In genomic region chr1:26110731-26111529, GRCh38 we compare ENCODE assay signal across 8 cellular contexts. TPM values are rescaled to one million over a fixed set of nuclear protein-coding genes. Genes with fewer than 3 reads are reported as not detected.
DNase-seq lines count a peak whose midpoint lies in the region; ATAC-seq and TF ChIP-seq lines count a peak whose summit lies in the region.

No MANE protein-coding gene starts in this region.

- TF ChIP-seq POLR2A in upper lobe of left lung (IDR thresholded peaks at IDR 0.05): peak in 2 of 4 donors; percentile 10 to 28

- H2BK5ac ChIP-seq in trophoblast cell (ENCODE audit: low read depth, low read length, poor library complexity): peak overlapping the region; percentile 53

- intact Hi-C loops in cardiac septum (cut with DNase I): loop anchor here (1.0 to 5.0 kb wide), 3 partner anchors 49 to 124 kb away; partner anchors contain the start of gene CEP85

- H3K4me1 ChIP-seq in trophoblast cell (ENCODE audit: control insufficient read depth in 1 of 2, insufficient read depth in 2 of 2, low read length in 2 of 2): peaks cover 3 to 5% of the 10 kb centered on the region in 2 experiments
- H3K4me1 ChIP-seq in upper lobe of left lung: peaks cover 25 to 40% (median 30%) of the 10 kb centered on the region in 4 donors

- H3K9me3 Mint-ChIP-seq in activated naive CD8-positive, alpha-beta T cell treated with anti-CD3 and anti-CD28 coated beads for 36 hours: no peaks in the 10 kb centered on the region

- peak overlapping the region; percentile 64 for H2BK120ac ChIP-seq in trophoblast cell (ENCODE audit: insufficient read depth, low read length, poor library complexity)

- H3K4me2 ChIP-seq in trophoblast cell (ENCODE audit: low read length): peak overlapping the region; percentile 89

- ATAC-seq in GM21786 (IDR thresholded peaks at IDR 0.05; ENCODE audit: unreplicated experiment) (peak; percentile 39), upper lobe of left lung (ENCODE audit: low FRiP score in 2 of 2) (peak; percentile 83 to 87)

- H3K4me3 Mint-ChIP-seq in activated naive CD8-positive, alpha-beta T cell treated with anti-CD3 and anti-CD28 coated beads for 36 hours: peak overlapping the region; percentile 86

- peaks cover 9% of the 10 kb centered on the region for H3K79me1 ChIP-seq in trophoblast cell (ENCODE audit: low read length)

- H3K14ac ChIP-seq in trophoblast cell (ENCODE audit: low read length): peak overlapping the region; percentile 90

- TF ChIP-seq CTCF in upper lobe of left lung (IDR thresholded peaks at IDR 0.05): peak in 2 of 6 experiments; percentile 5 to 16

- H3K9ac ChIP-seq in trophoblast cell (ENCODE audit: low read length): peak overlapping the region; percentile 91

- H4K8ac ChIP-seq in trophoblast cell (ENCODE audit: low read depth, low read length): peak overlapping the region; percentile 91

- peaks cover 5% of the 10 kb centered on the region for H3K79me2 ChIP-seq in trophoblast cell (ENCODE audit: control insufficient read depth, insufficient read depth, low read length, poor library complexity)

- TF ChIP-seq EP300 in upper lobe of left lung (IDR thresholded peaks at IDR 0.05): no peak

- WGBS in trophoblast cell (ENCODE audit: extremely low coverage, insufficient coverage, insufficient read length): no CpG with 5 or more reads among the region's 85 CpGs
- WGBS in upper lobe of left lung, 2 donors: 0 to 1% methylated on average over 9 to 14 of the region's 85 CpGs

- H3K27ac ChIP-seq in trophoblast cell (ENCODE audit: low read depth, low read length) (peak overlapping the region; percentile 88), upper lobe of left lung (peak overlapping the region; percentile 91 to 97 (median 94))

- no peak overlapping the region for H2BK12ac ChIP-seq in trophoblast cell (ENCODE audit: low read length)

- H3K27ac Mint-ChIP-seq in activated naive CD8-positive, alpha-beta T cell treated with anti-CD3 and anti-CD28 coated beads for 36 hours: peak overlapping the region; percentile 80

- peaks cover 2% of the 10 kb centered on the region for H3K9me3 ChIP-seq in trophoblast cell (ENCODE audit: insufficient read depth, low read depth, low read length)
- no peaks in the 10 kb centered on the region for H3K9me3 ChIP-seq in upper lobe of left lung

- no peaks in the 10 kb centered on the region for H3K27me3 Mint-ChIP-seq in activated naive CD8-positive, alpha-beta T cell treated with anti-CD3 and anti-CD28 coated beads for 36 hours

- peak; percentile 72 for DNase-seq in ELR (ENCODE audit: low read depth)
- peak; percentile 58 for DNase-seq in LHCN-M2 (ENCODE audit: low read depth)
- peak; percentile 75 for DNase-seq in SKM-1 (lab: John Stamatoyannopoulos, UW; ENCODE audit: unreplicated experiment)
- peak; percentile 80 for DNase-seq in activated naive CD8-positive, alpha-beta T cell treated with anti-CD3 and anti-CD28 coated beads for 36 hours
- DNase-seq in cardiac septum (ENCODE audit: low spot score): peak; percentile 88
- DNase-seq in trophoblast cell: peak; percentile 34 to 65
- peak; percentile 81 to 95 for DNase-seq in upper lobe of left lung

- H2AK5ac ChIP-seq in trophoblast cell (ENCODE audit: low read length): no peak overlapping the region

- H3K36me3 Mint-ChIP-seq in activated naive CD8-positive, alpha-beta T cell treated with anti-CD3 and anti-CD28 coated beads for 36 hours: peaks cover 3% of the 10 kb centered on the region

- H3K4me1 Mint-ChIP-seq in activated naive CD8-positive, alpha-beta T cell treated with anti-CD3 and anti-CD28 coated beads for 36 hours: peaks cover 23% of the 10 kb centered on the region

- H3K18ac ChIP-seq in trophoblast cell (ENCODE audit: low read length): peak overlapping the region; percentile 88

- H4K91ac ChIP-seq in trophoblast cell (ENCODE audit: low read depth, low read length): peak overlapping the region; percentile 85

- no peak overlapping the region for H3K23ac ChIP-seq in trophoblast cell (ENCODE audit: low read length)

- H4K12ac ChIP-seq in trophoblast cell (ENCODE audit: low read depth, low read length): peak overlapping the region; percentile 85

- H2AFZ ChIP-seq in trophoblast cell (ENCODE audit: insufficient read depth, low read length, poor library complexity): peak overlapping the region; percentile 85

- no peak overlapping the region for H3K4ac ChIP-seq in trophoblast cell (ENCODE audit: low read depth, low read length)

- H3K4me3 ChIP-seq in trophoblast cell (ENCODE audit: low read depth, low read length) (peak overlapping the region; percentile 95), upper lobe of left lung (peak overlapping the region; percentile 73 to 98 (median 96))

- H3K36me3 ChIP-seq in trophoblast cell (ENCODE audit: control insufficient read depth in 1 of 2, insufficient read depth in 2 of 2, low read length in 2 of 2): peaks cover 0 to 2% of the 10 kb centered on the region in 2 experiments
- H3K36me3 ChIP-seq in upper lobe of left lung: peaks cover 0 to 2% (median 0%) of the 10 kb centered on the region in 4 donors

- H3K27me3 ChIP-seq in trophoblast cell (ENCODE audit: insufficient read depth, low read length) (no peaks in the 10 kb centered on the region), upper lobe of left lung (no peaks in the 10 kb centered on the region)

RNA-seq across cellular contexts. Expression of gene PDIK1L, which starts 0.7 kb away (rescaled TPM):
- total RNA-seq in LHCN-M2 (2014; rRNA removed): 2.9 and 3.0 TPM in 2 replicates
- 0.57 TPM for polyA plus RNA-seq in LHCN-M2 (2012)
- 10 to 100 TPM; 16.3 to 17.3 TPM for total RNA-seq in activated naive CD8-positive, alpha-beta T cell treated with anti-CD3 and anti-CD28 coated beads for 36 hours
- total RNA-seq in cardiac septum: 3.5 TPM
- 1.3 and 1.7 TPM in 2 replicates for polyA plus RNA-seq in trophoblast cell (2013)
- total RNA-seq in upper lobe of left lung: 10 to 100 TPM in 2 of 6 donors, 1 to 10 TPM in 4; 1.7 to 12.0 (median 8.8) TPM

RNA-seq across cellular contexts. Expression of gene TRIM63, which starts 43.5 kb away (rescaled TPM):
- not detected in 2 replicates for total RNA-seq in LHCN-M2 (2014; rRNA removed)
- 0.10 TPM for polyA plus RNA-seq in LHCN-M2 (2012)
- total RNA-seq in activated naive CD8-positive, alpha-beta T cell treated with anti-CD3 and anti-CD28 coated beads for 36 hours: not detected
- 123 TPM for total RNA-seq in cardiac septum
- 0.44 and 0.53 TPM in 2 replicates for polyA plus RNA-seq in trophoblast cell (2013)
- under 1 TPM in 3 of 6 donors, not detected in 3; 0.26 to 0.61 (median 0.34) TPM for total RNA-seq in upper lobe of left lung

RNA-seq across cellular contexts. Expression of gene FAM110D, which starts 47.9 kb away (rescaled TPM):
- total RNA-seq in LHCN-M2 (2014; rRNA removed) (not detected in 2 replicates), cardiac septum (3.8 TPM), upper lobe of left lung (1 to 10 TPM; 1.0 to 6.7 (median 4.7) TPM)
- polyA plus RNA-seq in LHCN-M2 (2012): 0.01 TPM
- total RNA-seq in activated naive CD8-positive, alpha-beta T cell treated with anti-CD3 and anti-CD28 coated beads for 36 hours: not detected
- polyA plus RNA-seq in trophoblast cell (2013): 0.39 and 0.53 TPM in 2 replicates

RNA-seq across cellular contexts. Expression of gene C1orf232, which starts 57.8 kb away (rescaled TPM):
- total RNA-seq in LHCN-M2 (2014; rRNA removed) (not detected in 2 replicates), cardiac septum (not detected), upper lobe of left lung (not detected)
- not detected for polyA plus RNA-seq in LHCN-M2 (2012)
- total RNA-seq in activated naive CD8-positive, alpha-beta T cell treated with anti-CD3 and anti-CD28 coated beads for 36 hours: not detected
- polyA plus RNA-seq in trophoblast cell (2013): not detected in 2 replicates

RNA-seq across cellular contexts. Expression of gene ZNF593, which starts 58.8 kb away (rescaled TPM):
- 26.5 and 30.4 TPM in 2 replicates for total RNA-seq in LHCN-M2 (2014; rRNA removed)
- 76.0 TPM for polyA plus RNA-seq in LHCN-M2 (2012)
- total RNA-seq in activated naive CD8-positive, alpha-beta T cell treated with anti-CD3 and anti-CD28 coated beads for 36 hours: 10 to 100 TPM; 90.8 to 93.3 TPM
- 23.2 TPM for total RNA-seq in cardiac septum
- polyA plus RNA-seq in trophoblast cell (2013): 39.8 and 44.2 TPM in 2 replicates
- total RNA-seq in upper lobe of left lung: 10 to 100 TPM in 5 of 6 donors, 1 to 10 TPM in 1; 9.8 to 46.5 (median 29.2) TPM

Comparison
In these comparisons a context has a peak if more than half of its experiments do, and no peak if none do; other contexts are left out.
1. Peak in every context shown above with its lines: DNase-seq, ATAC-seq, H3K4me3 ChIP-seq and H3K27ac ChIP-seq.
2. RNA of gene TRIM63, which starts 43.5 kb away (total RNA-seq): 123 TPM in cardiac septum (single experiment); 0.26 to 0.61 TPM in upper lobe of left lung, not detected in LHCN-M2 and not detected in activated naive CD8-positive, alpha-beta T cell treated with anti-CD3 and anti-CD28 coated beads for 36 hours; every median in the first group is over 10 times any median in the second.